In the genomic region with DNA sequence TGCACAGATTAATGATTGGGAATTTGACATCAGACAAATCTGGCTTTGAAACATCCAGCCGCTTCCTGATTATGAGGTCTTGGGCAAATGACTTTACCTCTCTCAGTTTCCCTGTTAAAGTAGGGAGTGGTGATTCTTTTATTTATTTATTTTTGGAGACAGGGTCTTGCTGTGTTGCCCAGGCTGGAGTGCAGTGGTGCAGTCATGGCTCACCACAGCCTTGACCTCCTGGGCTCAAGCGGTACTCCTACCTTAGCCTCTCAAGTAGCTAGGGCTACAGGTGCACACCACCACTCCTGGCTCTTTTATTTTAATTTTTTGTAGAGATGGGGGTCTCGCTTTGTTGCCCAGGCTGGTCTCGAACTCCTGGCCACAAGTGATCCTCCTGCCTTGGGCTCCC, we compare ENCODE assay signal across 2 cellular contexts.
TF ChIP-seq lines count a peak whose summit lies in the region.

No MANE protein-coding gene starts in this region.

TF ChIP-seq in GM23338, 12 proteins besides CTCF, POLR2A, EP300 and RAD21:
- TF ChIP-seq EZH2phosphoT487 (IDR thresholded peaks at IDR 0.05; ENCODE audit: unreplicated experiment) (no peak), ZNF331 (CRISPR knock-in tag; IDR thresholded peaks at IDR 0.05; ENCODE audit: low read depth) (no peak), ZNF114 (CRISPR knock-in tag; IDR thresholded peaks at IDR 0.05) (no peak), NANOG (IDR thresholded peaks at IDR 0.05; ENCODE audit: borderline replicate concordance) (no peak)
TF ChIP-seq in GM23338: peak in this region for 0.

TF ChIP-seq in K562, 482 proteins besides CTCF, POLR2A, EP300 and RAD21:
- TF ChIP-seq ASH1L (IDR thresholded peaks at IDR 0.05; ENCODE audit: borderline replicate concordance, low read depth, partially characterized antibody) = no peak
- peak; percentile 11 for TF ChIP-seq RBM25 (IDR thresholded peaks at IDR 0.05; ENCODE audit: low read depth, low read length, severe bottlenecking)
- TF ChIP-seq ZNF121 (CRISPR knock-in tag; conservative IDR thresholded peaks at IDR 0.05) = peak; percentile 70
